8 cellular contexts compared by ENCODE assay signal in genomic region chr3:10783360-10784346, GRCh38. TPM values are rescaled to one million over a fixed set of nuclear protein-coding genes. Genes with fewer than 3 reads are reported as not detected.
A peak's percentile ranks its signal among the peaks of the same experiment; 100 is the strongest.
DNase-seq lines count a peak whose midpoint lies in the region; ATAC-seq and TF ChIP-seq lines count a peak whose summit lies in the region.

No MANE protein-coding gene starts in this region.

- H3K9ac ChIP-seq in MM.1S (ENCODE audit: low read length) (no peak overlapping the region), adipocyte (ENCODE audit: low read length) (no peak overlapping the region)

- no peaks in the 10 kb centered on the region for H3K9me3 ChIP-seq in heart right ventricle
- no peaks in the 10 kb centered on the region for H3K9me3 ChIP-seq in MM.1S (replicated peaks; ENCODE audit: insufficient read depth, low read length)
- no peaks in the 10 kb centered on the region for H3K9me3 ChIP-seq in adipocyte (ENCODE audit: control insufficient read depth, low read length)

- H3K36me3 ChIP-seq in heart right ventricle = no peaks in the 10 kb centered on the region
- H3K36me3 ChIP-seq in MM.1S (replicated peaks; ENCODE audit: insufficient read depth, low read length) = no peaks in the 10 kb centered on the region
- H3K36me3 ChIP-seq in adipocyte (ENCODE audit: control insufficient read depth, insufficient read depth, low read length, severe bottlenecking) = no peaks in the 10 kb centered on the region

- peaks cover 0 to 45% (median 38%) of the 10 kb centered on the region in 7 donors for H3K27me3 ChIP-seq in heart right ventricle
- H3K27me3 ChIP-seq in MM.1S (replicated peaks; ENCODE audit: insufficient read depth, low read length) = no peaks in the 10 kb centered on the region; the same call in 1 of the 2 replicates
- H3K27me3 ChIP-seq in adipocyte (replicated peaks; ENCODE audit: control insufficient read depth, insufficient read depth, low read length) = peaks cover 31% of the 10 kb centered on the region

- no peak overlapping the region for H3K4me2 ChIP-seq in MM.1S (ENCODE audit: low read depth, low read length)

- no peaks in the 10 kb centered on the region for H3K36me3 Mint-ChIP-seq in T-helper 2 cell treated with Interferon-gamma antibody and Interleukin-4, amounts not matched to agents 5 μg/mL and 100 μg/mL, for 36 hours (ENCODE audit: low read depth)

- WGBS in heart right ventricle, 2 donors = 13 to 21% methylated on average over 5 of the region's 5 CpGs

- peaks cover 10% of the 10 kb centered on the region for H3K4me1 Mint-ChIP-seq in stimulated activated naive CD8-positive, alpha-beta T cell treated with anti-CD3 and anti-CD28 coated beads, Interleukin-15, amount 100 ng/mL, for 72 hours
- H3K4me1 Mint-ChIP-seq in T-helper 2 cell treated with Interferon-gamma antibody and Interleukin-4, amounts not matched to agents 5 μg/mL and 100 μg/mL, for 36 hours (ENCODE audit: low read depth) = no peaks in the 10 kb centered on the region

- H3K4me3 Mint-ChIP-seq in stimulated activated naive CD8-positive, alpha-beta T cell treated with anti-CD3 and anti-CD28 coated beads, Interleukin-15, amount 100 ng/mL, for 72 hours = no peak overlapping the region
- H3K4me3 Mint-ChIP-seq in T-helper 2 cell treated with Interferon-gamma antibody and Interleukin-4, amounts not matched to agents 5 μg/mL and 100 μg/mL, for 36 hours = no peak overlapping the region

- H3K27ac Mint-ChIP-seq in stimulated activated naive CD8-positive, alpha-beta T cell treated with anti-CD3 and anti-CD28 coated beads, Interleukin-15, amount 100 ng/mL, for 72 hours = no peak overlapping the region
- H3K27ac Mint-ChIP-seq in T-helper 2 cell treated with Interferon-gamma antibody and Interleukin-4, amounts not matched to agents 5 μg/mL and 100 μg/mL, for 36 hours = no peak overlapping the region

- H3K4me1 ChIP-seq in heart right ventricle (no peaks in the 10 kb centered on the region), MM.1S (ENCODE audit: low read length) (no peaks in the 10 kb centered on the region), adipocyte (ENCODE audit: control insufficient read depth, insufficient read depth, low read length) (no peaks in the 10 kb centered on the region)

- H3K9me2 ChIP-seq in MM.1S (replicated peaks; ENCODE audit: insufficient read depth, low read length) = no peaks in the 10 kb centered on the region

- peak; percentile 19 to 76 (median 63) for TF ChIP-seq CTCF in heart right ventricle (IDR thresholded peaks at IDR 0.05)
- TF ChIP-seq CTCF in MM.1S (IDR thresholded peaks at IDR 0.05; ENCODE audit: low read length) = peak; percentile 85

- intact Hi-C loops in heart right ventricle (cut with DNase I) (no loop called here), left ventricle myocardium superior (cut with micrococcal nuclease) (no loop called here)

- H3K79me2 ChIP-seq in MM.1S (ENCODE audit: low read length) = no peaks in the 10 kb centered on the region

- H3F3A ChIP-seq in MM.1S (ENCODE audit: insufficient read depth, low read length) = no peaks in the 10 kb centered on the region

- H3K4me3 ChIP-seq in heart right ventricle (no peak overlapping the region), MM.1S (ENCODE audit: low read length) (no peak overlapping the region), adipocyte (ENCODE audit: low read length) (no peak overlapping the region)

- H2AFZ ChIP-seq in MM.1S (ENCODE audit: low read length) = no peak overlapping the region

- DNase-seq in heart right ventricle (no peak), left ventricle myocardium superior (no peak), MM.1S (peak; percentile 48), adipocyte (ENCODE audit: low read depth) (peak; percentile 35), inferior parietal cortex (ENCODE audit: extremely low spot score) (peak; percentile 75), COLO829 (ENCODE audit: low spot score) (no peak)
- DNase-seq in stimulated activated naive CD8-positive, alpha-beta T cell treated with anti-CD3 and anti-CD28 coated beads, Interleukin-15, amount 100 ng/mL, for 72 hours = peak; percentile 18 to 19
- DNase-seq in T-helper 2 cell treated with Interferon-gamma antibody and Interleukin-4, amounts not matched to agents 5 μg/mL and 100 μg/mL, for 36 hours (ENCODE audit: low spot score) = no peak

- peaks cover 43% of the 10 kb centered on the region for H3K27me3 Mint-ChIP-seq in stimulated activated naive CD8-positive, alpha-beta T cell treated with anti-CD3 and anti-CD28 coated beads, Interleukin-15, amount 100 ng/mL, for 72 hours
- H3K27me3 Mint-ChIP-seq in T-helper 2 cell treated with Interferon-gamma antibody and Interleukin-4, amounts not matched to agents 5 μg/mL and 100 μg/mL, for 36 hours (ENCODE audit: low read depth) = peaks cover 6% of the 10 kb centered on the region

- H4K20me1 ChIP-seq in MM.1S (ENCODE audit: insufficient read depth, low read length) = no peaks in the 10 kb centered on the region

- ATAC-seq in heart right ventricle (peak in 1 of 8 donors; percentile 33), left ventricle myocardium superior (no peak)
- ATAC-seq in stimulated activated naive CD8-positive, alpha-beta T cell treated with anti-CD3 and anti-CD28 coated beads, Interleukin-15, amount 100 ng/mL, for 72 hours = peak; percentile 40

- H3K9me3 Mint-ChIP-seq in stimulated activated naive CD8-positive, alpha-beta T cell treated with anti-CD3 and anti-CD28 coated beads, Interleukin-15, amount 100 ng/mL, for 72 hours = no peaks in the 10 kb centered on the region
- no peaks in the 10 kb centered on the region for H3K9me3 Mint-ChIP-seq in T-helper 2 cell treated with Interferon-gamma antibody and Interleukin-4, amounts not matched to agents 5 μg/mL and 100 μg/mL, for 36 hours

- no peak overlapping the region for H3K27ac ChIP-seq in heart right ventricle
- H3K27ac ChIP-seq in MM.1S (ENCODE audit: low read length) = no peak overlapping the region

RNA-seq across cellular contexts. Expression of gene SLC6A11, which starts 32.4 kb away (rescaled TPM):
- total RNA-seq in heart right ventricle = under 1 TPM in 1 of 10 donors, not detected in 9; 0.05 TPM
- polyA plus RNA-seq in heart right ventricle = not detected
- total RNA-seq in left ventricle myocardium superior = not detected

Comparison
In these comparisons a context has a peak if more than half of its experiments do, and no peak if none do; other contexts are left out.
1. DNase-seq: peak in MM.1S (single experiment), adipocyte (single experiment), inferior parietal cortex (single experiment) and stimulated activated naive CD8-positive, alpha-beta T cell treated with anti-CD3 and anti-CD28 coated beads, Interleukin-15, amount 100 ng/mL, for 72 hours (2 of 2); none in heart right ventricle (0 of 2), left ventricle myocardium superior (single experiment), T-helper 2 cell treated with Interferon-gamma antibody and Interleukin-4, amounts not matched to agents 5 μg/mL and 100 μg/mL, for 36 hours (single experiment) and COLO829 (single experiment).